Comparison of ENCODE assay signal across 24 cellular contexts in genomic region chr5:172907657-172908056, GRCh38. TPM values are rescaled to one million over a fixed set of nuclear protein-coding genes. Genes with fewer than 3 reads are reported as not detected.
DNase-seq lines count a peak whose midpoint lies in the region; ATAC-seq and TF ChIP-seq lines count a peak whose summit lies in the region.
"Had no signal": no experiment of that assay in that cellular context is flagged by ENCODE, and none has a peak within 500 bp of the region (broad histone marks: within the 10 kb centered on the region; RNA-seq: fewer than 3 reads in every experiment).

No MANE protein-coding gene starts in this region.

- intact Hi-C loops in Right ventricle myocardium inferior (cut with DNase I), result no loop called here
- intact Hi-C loops in left ventricle myocardium inferior (cut with micrococcal nuclease), result loop anchor here (10.0 kb wide), 1 partner anchor 53 kb away; no protein-coding TSS in a partner anchor
- intact Hi-C loops in sigmoid colon (cut with DNase I), result loop anchor here (10.0 kb wide), 1 partner anchor 353 kb away; no protein-coding TSS in a partner anchor
- intact Hi-C loops in aorta (cut with DNase I), result no loop called here

- TF ChIP-seq EP300 in gastroesophageal sphincter (IDR thresholded peaks at IDR 0.05), result no peak
- TF ChIP-seq EP300 in sigmoid colon (IDR thresholded peaks at IDR 0.05), result no peak

- H3K4me3 ChIP-seq in left ventricle myocardium inferior (no peak overlapping the region), gastroesophageal sphincter (no peak overlapping the region), sigmoid colon (no peak overlapping the region), aorta (ENCODE audit: low read length in 2 of 2) (no peak overlapping the region)
- H3K4me3 ChIP-seq: spleen, tibial nerve had no signal

- H3K9me3 ChIP-seq in left ventricle myocardium inferior (replicated peaks) (no peaks in the 10 kb centered on the region), gastroesophageal sphincter (no peaks in the 10 kb centered on the region), sigmoid colon (no peaks in the 10 kb centered on the region), aorta (ENCODE audit: control insufficient read depth, low read length) (no peaks in the 10 kb centered on the region)
- H3K9me3 ChIP-seq: BE2C, spleen, tibial nerve had no signal

- H3K27me3 ChIP-seq in left ventricle myocardium inferior (ENCODE audit: low read depth) (no peaks in the 10 kb centered on the region), gastroesophageal sphincter (no peaks in the 10 kb centered on the region), sigmoid colon (no peaks in the 10 kb centered on the region), aorta (ENCODE audit: control insufficient read depth in 1 of 2, insufficient read depth in 2 of 2, low read length in 1 of 2) (no peaks in the 10 kb centered on the region)
- H3K27me3 ChIP-seq: BE2C, spleen, tibial nerve had no signal

- no peak for TF ChIP-seq CTCF in left ventricle myocardium inferior (IDR thresholded peaks at IDR 0.05; ENCODE audit: borderline replicate concordance)
- no peak for TF ChIP-seq CTCF in gastroesophageal sphincter (IDR thresholded peaks at IDR 0.05)
- TF ChIP-seq CTCF in sigmoid colon (IDR thresholded peaks at IDR 0.05), result no peak

- H3K36me3 ChIP-seq in left ventricle myocardium inferior (peaks cover 5% of the 10 kb centered on the region), gastroesophageal sphincter (peaks cover 0 to 22% of the 10 kb centered on the region in 2 donors), sigmoid colon (peaks cover 0 to 8% (median 2%) of the 10 kb centered on the region in 4 donors), aorta (ENCODE audit: control insufficient read depth in 1 of 2, insufficient read depth in 2 of 2, low read length in 1 of 2) (no peaks in the 10 kb centered on the region)

- no peak overlapping the region for H3K27ac ChIP-seq in left ventricle myocardium inferior (replicated peaks)
- peak overlapping the region; percentile 95 to 97 (median 96) for H3K27ac ChIP-seq in gastroesophageal sphincter
- H3K27ac ChIP-seq in sigmoid colon, result peak overlapping the region; percentile 87 to 96 (median 90)
- H3K27ac ChIP-seq in aorta (ENCODE audit: low read depth in 1 of 2, low read length in 2 of 2), result peak overlapping the region; percentile 12 to 92

- ATAC-seq in Right ventricle myocardium inferior, result no peak
- no peak for ATAC-seq in gastroesophageal sphincter
- ATAC-seq in aorta (ENCODE audit: low FRiP score), result no peak
- ATAC-seq: activated CD4-positive, alpha-beta T cell treated with anti-CD3 and anti-CD28 coated beads for 36 hours; stimulated activated naive CD8-positive, alpha-beta T cell treated with anti-CD3 and anti-CD28 coated beads, Interleukin-15, Interleukin-2, amounts not matched to agents 100 U/mL and 50 U/mL, for 24 hours had no signal

- DNase-seq in Right ventricle myocardium inferior (ENCODE audit: missing footprints), result peak; percentile 33
- no peak for DNase-seq in left ventricle myocardium inferior
- no peak for DNase-seq in sigmoid colon
- DNase-seq in aorta, result no peak
- no peak for DNase-seq in T1000 (lab: John Stamatoyannopoulos, UW)
- no peak for DNase-seq in activated CD8-positive, alpha-beta memory T cell treated with anti-CD3 and anti-CD28 coated beads for 24 hours
- DNase-seq in NCI-H2196 treated with DMSO at 0.1 percent for 48 hours (lab: John Stamatoyannopoulos, UW; ENCODE audit: unreplicated experiment), result no peak
- DNase-seq: activated CD4-positive, alpha-beta T cell treated with anti-CD3 and anti-CD28 coated beads for 36 hours; activated naive CD4-positive, alpha-beta T cell treated with Interleukin-2 at 50 U/mL for 16 hours; activated T-cell treated with anti-CD3 and anti-CD28 coated beads, Interleukin-2, amount 50 U/mL, for 24 hours; BE2C; DMS53; GDM1; islet precursor cell; KG1; NCI-H1417 treated with DMSO at 0.1 percent for 48 hours; NCI-H2107; NCI-H524 treated with DMSO at 0.1 percent for 48 hours; spleen; stimulated activated CD4-positive, alpha-beta T cell treated with anti-CD3 and anti-CD28 coated beads, Interleukin-4, amount 100 ng/mL, for 1 hour; stimulated activated naive CD8-positive, alpha-beta T cell treated with anti-CD3 and anti-CD28 coated beads, Interleukin-15, Interleukin-2, amounts not matched to agents 100 U/mL and 50 U/mL, for 24 hours; T-helper 1 cell had no signal

- 90% methylated on average over 3 of the region's 4 CpGs; no CpG with 5 or more reads in 1 of the 2 donors for WGBS in gastroesophageal sphincter (ENCODE audit: low coverage in 1 of 2), 2 donors
- WGBS in sigmoid colon, 2 donors, result 97% methylated on average over 4 of the region's 4 CpGs
- 89 to 95% methylated on average over 4 of the region's 4 CpGs for WGBS in aorta, 2 donors

- H3K4me1 ChIP-seq in left ventricle myocardium inferior (peaks cover 65% of the 10 kb centered on the region), gastroesophageal sphincter (peaks cover 12 to 79% (median 34%) of the 10 kb centered on the region in 3 donors), sigmoid colon (peaks cover 0 to 62% (median 57%) of the 10 kb centered on the region in 4 donors), aorta (ENCODE audit: control insufficient read depth in 1 of 2, insufficient read depth in 2 of 2, low read length in 2 of 2) (peaks cover 0 to 6% of the 10 kb centered on the region in 2 donors)

- TF ChIP-seq POLR2A in gastroesophageal sphincter (IDR thresholded peaks at IDR 0.05), result no peak
- no peak for TF ChIP-seq POLR2A in sigmoid colon (IDR thresholded peaks at IDR 0.05)

RNA-seq across cellular contexts. Expression of gene RPL26L1, which starts 51.6 kb away (rescaled TPM):
- total RNA-seq in Right ventricle myocardium inferior, result 23.9 TPM
- total RNA-seq in left ventricle myocardium inferior, result 27.2 TPM
- total RNA-seq in gastroesophageal sphincter, result 10 to 100 TPM; 14.7 to 34.9 (median 22.5) TPM
- total RNA-seq in sigmoid colon, result 10 to 100 TPM; 11.6 to 30.9 (median 25.4) TPM
- 10 to 100 TPM; 31.2 to 70.9 (median 41.8) TPM for polyA plus RNA-seq in sigmoid colon
- 10 to 100 TPM; 16.7 to 31.2 TPM for total RNA-seq in aorta
- 10 to 100 TPM; 28.2 to 30.4 TPM for polyA plus RNA-seq in aorta

Comparison
In these comparisons a context has a peak if more than half of its experiments do, and no peak if none do; other contexts are left out.
1. intact Hi-C loops: an anchor here in left ventricle myocardium inferior (10.0 kb wide) and sigmoid colon (10.0 kb wide); none called in Right ventricle myocardium inferior and aorta.